ENCODE assay signal across 29 cellular contexts in genomic region chr2:83994767-83995166, GRCh38.
"Had no signal": no experiment of that assay in that cellular context is flagged by ENCODE, and none has a peak within 500 bp of the region (broad histone marks: within the 10 kb centered on the region; RNA-seq: fewer than 3 reads in every experiment).

No MANE protein-coding gene starts in this region.

- H3K27ac ChIP-seq: stomach, suprapubic skin, testis, thoracic aorta, thyroid gland, tibial artery, tibial nerve, transverse colon, upper lobe of left lung, upper lobe of right lung, uterus, vagina had no signal

- DNase-seq: stimulated activated CD4-positive, alpha-beta T cell treated with anti-CD3 and anti-CD28 coated beads, Interleukin-2, amount 100 ng/mL, for 48 hours; stimulated activated CD4-positive, alpha-beta T cell treated with anti-CD3 and anti-CD28 coated beads, Interleukin-4, amount 100 ng/mL, for 1 hour; stimulated activated CD4-positive, alpha-beta T cell treated with anti-CD3 and anti-CD28 coated beads, Interleukin-4, amount 100 ng/mL, for 24 hours; stimulated activated CD4-positive, alpha-beta T cell treated with anti-CD3 and anti-CD28 coated beads, Interleukin-4, amount 100 ng/mL, for 4 hours; stimulated activated CD8-positive, alpha-beta memory T cell treated with anti-CD3 and anti-CD28 coated beads, Interleukin-4, amount 100 ng/mL, for 48 hours; stimulated activated naive B cell treated with anti-CD40 and anti-IgM and Interleukin-4, amounts not matched to agents 10 μg/mL and 1 μg/mL and 100 μg/mL, for 72 hours; stimulated activated naive CD4-positive, alpha-beta T cell; stimulated activated naive CD4-positive, alpha-beta T cell treated with Interleukin-2 at 50 U/mL for 16 hours; stimulated activated naive CD8-positive, alpha-beta T cell treated with anti-CD3 and anti-CD28 coated beads, Interleukin-15, amount 100 ng/mL, for 72 hours; stimulated activated naive CD8-positive, alpha-beta T cell treated with anti-CD3 and anti-CD28 coated beads, Interleukin-15, Interleukin-2, amounts not matched to agents 100 U/mL and 50 U/mL, for 24 hours; stomach; substantia nigra; testis; thyroid gland; tibial artery; transverse colon; trophoblast cell; upper lobe of left lung; upper lobe of right lung; uterus had no signal

- H3K9me3 ChIP-seq: stomach, suprapubic skin, testis, thoracic aorta, thyroid gland, tibial artery, transverse colon, upper lobe of left lung, upper lobe of right lung, uterus, vagina had no signal

- H3K27me3 ChIP-seq: stomach, suprapubic skin, testis, thyroid gland, tibial artery, tibial nerve, transverse colon, upper lobe of left lung, upper lobe of right lung, uterus, vagina had no signal

- H3K27ac Mint-ChIP-seq: stimulated activated effector memory CD8-positive, alpha-beta T cell treated with anti-CD3 and anti-CD28 coated beads, Interleukin-12 subunit alpha, Interleukin-12 subunit beta, amount 100 ng/mL, for 72 hours; stimulated activated memory B cell treated with anti-CD40 and anti-IgM and Interleukin-4, amounts not matched to agents 10 μg/mL and 1 μg/mL and 100 μg/mL, for 72 hours; stimulated activated naive B cell treated with anti-CD40 and anti-IgM and Interleukin-4, amounts not matched to agents 10 μg/mL and 1 μg/mL and 100 μg/mL, for 72 hours; stimulated activated naive CD8-positive, alpha-beta T cell treated with anti-CD3 and anti-CD28 coated beads, Interleukin-15, Interleukin-2, amounts not matched to agents 100 ng/mL and 50 ng/mL, for 24 hours; type B pancreatic cell had no signal

- H3K4me1 ChIP-seq: stomach, suprapubic skin, testis, thyroid gland, tibial artery, tibial nerve, transverse colon, upper lobe of left lung, upper lobe of right lung, uterus, vagina had no signal

- FAIRE-seq: urothelium cell line had no signal

- H3K4me3 Mint-ChIP-seq: stimulated activated effector memory CD8-positive, alpha-beta T cell treated with anti-CD3 and anti-CD28 coated beads, Interleukin-12 subunit alpha, Interleukin-12 subunit beta, amount 100 ng/mL, for 72 hours; stimulated activated memory B cell treated with anti-CD40 and anti-IgM and Interleukin-4, amounts not matched to agents 10 μg/mL and 1 μg/mL and 100 μg/mL, for 72 hours; stimulated activated naive B cell treated with anti-CD40 and anti-IgM and Interleukin-4, amounts not matched to agents 10 μg/mL and 1 μg/mL and 100 μg/mL, for 72 hours; stimulated activated naive CD8-positive, alpha-beta T cell treated with anti-CD3 and anti-CD28 coated beads, Interleukin-15, amount 100 ng/mL, for 72 hours; stimulated activated naive CD8-positive, alpha-beta T cell treated with anti-CD3 and anti-CD28 coated beads, Interleukin-15, Interleukin-2, amounts not matched to agents 100 ng/mL and 50 ng/mL, for 24 hours; type B pancreatic cell had no signal

- H3K27me3 Mint-ChIP-seq: stimulated activated memory B cell treated with anti-CD40 and anti-IgM and Interleukin-4, amounts not matched to agents 10 μg/mL and 1 μg/mL and 100 μg/mL, for 72 hours; stimulated activated naive B cell treated with anti-CD40 and anti-IgM and Interleukin-4, amounts not matched to agents 10 μg/mL and 1 μg/mL and 100 μg/mL, for 72 hours; stimulated activated naive CD8-positive, alpha-beta T cell treated with anti-CD3 and anti-CD28 coated beads, Interleukin-15, amount 100 ng/mL, for 72 hours; type B pancreatic cell had no signal

- H3K36me3 ChIP-seq: stomach, suprapubic skin, thoracic aorta, thyroid gland, tibial artery, tibial nerve, transverse colon, upper lobe of left lung, upper lobe of right lung, uterus, vagina had no signal

- H3K4me3 ChIP-seq: stomach, suprapubic skin, testis, thoracic aorta, thyroid gland, tibial artery, tibial nerve, transverse colon, upper lobe of left lung, upper lobe of right lung, uterus, vagina had no signal

- H3K4me1 Mint-ChIP-seq: stimulated activated effector memory CD8-positive, alpha-beta T cell treated with anti-CD3 and anti-CD28 coated beads, Interleukin-12 subunit alpha, Interleukin-12 subunit beta, amount 100 ng/mL, for 72 hours; stimulated activated memory B cell treated with anti-CD40 and anti-IgM and Interleukin-4, amounts not matched to agents 10 μg/mL and 1 μg/mL and 100 μg/mL, for 72 hours; stimulated activated naive B cell treated with anti-CD40 and anti-IgM and Interleukin-4, amounts not matched to agents 10 μg/mL and 1 μg/mL and 100 μg/mL, for 72 hours; stimulated activated naive CD8-positive, alpha-beta T cell treated with anti-CD3 and anti-CD28 coated beads, Interleukin-15, amount 100 ng/mL, for 72 hours had no signal

- H3K36me3 Mint-ChIP-seq: stimulated activated effector memory CD8-positive, alpha-beta T cell treated with anti-CD3 and anti-CD28 coated beads, Interleukin-12 subunit alpha, Interleukin-12 subunit beta, amount 100 ng/mL, for 72 hours; stimulated activated memory B cell treated with anti-CD40 and anti-IgM and Interleukin-4, amounts not matched to agents 10 μg/mL and 1 μg/mL and 100 μg/mL, for 72 hours; stimulated activated naive B cell treated with anti-CD40 and anti-IgM and Interleukin-4, amounts not matched to agents 10 μg/mL and 1 μg/mL and 100 μg/mL, for 72 hours; type B pancreatic cell had no signal

- H3K9me3 Mint-ChIP-seq: stimulated activated memory B cell treated with anti-CD40 and anti-IgM and Interleukin-4, amounts not matched to agents 10 μg/mL and 1 μg/mL and 100 μg/mL, for 72 hours; stimulated activated naive B cell treated with anti-CD40 and anti-IgM and Interleukin-4, amounts not matched to agents 10 μg/mL and 1 μg/mL and 100 μg/mL, for 72 hours; stimulated activated naive CD8-positive, alpha-beta T cell treated with anti-CD3 and anti-CD28 coated beads, Interleukin-15, Interleukin-2, amounts not matched to agents 100 ng/mL and 50 ng/mL, for 24 hours; type B pancreatic cell had no signal

- ATAC-seq: stimulated activated effector memory CD8-positive, alpha-beta T cell treated with anti-CD3 and anti-CD28 coated beads, Interleukin-12 subunit alpha, Interleukin-12 subunit beta, amount 100 ng/mL, for 72 hours; stimulated activated memory B cell treated with anti-CD40 and anti-IgM and Interleukin-4, amounts not matched to agents 10 μg/mL and 1 μg/mL and 100 μg/mL, for 72 hours; stimulated activated naive B cell treated with anti-CD40 and anti-IgM and Interleukin-4, amounts not matched to agents 10 μg/mL and 1 μg/mL and 100 μg/mL, for 72 hours; stimulated activated naive CD8-positive, alpha-beta T cell treated with anti-CD3 and anti-CD28 coated beads, Interleukin-15, amount 100 ng/mL, for 72 hours; stimulated activated naive CD8-positive, alpha-beta T cell treated with anti-CD3 and anti-CD28 coated beads, Interleukin-15, Interleukin-2, amounts not matched to agents 100 U/mL and 50 U/mL, for 24 hours; upper lobe of right lung had no signal
